Comparison of ENCODE assay signal across 10 cellular contexts in genomic region chr5:322942-323879, GRCh38. TPM values are rescaled to one million over a fixed set of nuclear protein-coding genes. Genes with fewer than 3 reads are reported as not detected.
A peak's percentile ranks its signal among the peaks of the same experiment; 100 is the strongest.
DNase-seq lines count a peak whose midpoint lies in the region; ATAC-seq, FAIRE-seq and TF ChIP-seq lines count a peak whose summit lies in the region.
"Had no signal": no experiment of that assay in that cellular context is flagged by ENCODE, and none has a peak within 500 bp of the region (broad histone marks: within the 10 kb centered on the region; RNA-seq: fewer than 3 reads in every experiment).

No MANE protein-coding gene starts in this region.

- H2AK5ac ChIP-seq in IMR-90 (ENCODE audit: low read depth, low read length), result peak overlapping the region; percentile 70; the same call in 1 of the 2 replicates

- peak overlapping the region; percentile 20 for H3K27ac Mint-ChIP-seq in T-helper 1 cell treated with Interleukin-12 subunit alpha and Interleukin-12 subunit beta and Interleukin-4 antibody, amounts not matched to agents 30 μg/mL and 1 μg/mL, for 36 hours

- RAD21 ChIA-PET in GM12878 (lab: Charles Lee; ENCODE audit: unreplicated experiment), result interaction anchor here (0.9 to 1.2 kb wide), 2 partner anchors 10 to 102 kb away, joined by 4 read pairs; no protein-coding TSS in a partner anchor

- no peak for TF ChIP-seq EP300 in GM12878 (IDR thresholded peaks at IDR 0.05; ENCODE audit: borderline replicate concordance in 1 of 2, control insufficient read depth in 1 of 2, low read depth in 2 of 2, low read length in 2 of 2)
- no peak for TF ChIP-seq EP300 in transverse colon (IDR thresholded peaks at IDR 0.05; ENCODE audit: low read depth)

- H3K4me3 ChIP-seq in IMR-90 (ENCODE audit: insufficient read depth, low read depth, low read length), result peak overlapping the region; percentile 98
- peak overlapping the region; percentile 96 for H3K4me3 ChIP-seq in GM12878
- H3K4me3 ChIP-seq in skeletal muscle satellite cell (ENCODE audit: low read length), result peak overlapping the region; percentile 88
- H3K4me3 ChIP-seq in transverse colon, result peak overlapping the region in 1 of 4 donors; percentile 57

- in situ Hi-C loops in IMR-90 (cut with MboI; ENCODE audit: low sequenced_read_pairs) (no loop called here), GM12878 (cut with MboI) (no loop called here), transverse colon (cut with MboI; ENCODE audit: low pct_ligation_motif_present in 1 of 4, low pct_unique_long_range_greater_than_20kb in 1 of 4, low sequenced_read_pairs in 3 of 4) (no loop called here)

- POLR2A ChIA-PET in IMR-90 (lab: Charles Lee; ENCODE audit: unreplicated experiment), result interaction anchor here (0.6 kb wide), 1 partner anchor 121 kb away, joined by 4 read pairs; no protein-coding TSS in a partner anchor
- POLR2A ChIA-PET in GM12878 (lab: Charles Lee), result interaction anchor here (0.9 to 1.4 kb wide), 3 partner anchors 16 to 83 kb away, joined by 3 to 6 read pairs (median 3); no protein-coding TSS in a partner anchor

- H3K27ac ChIP-seq in IMR-90 (ENCODE audit: insufficient read depth, low read length) (no peak overlapping the region; the same call in 1 of the 2 replicates), GM12878 (ENCODE audit: control insufficient read depth, insufficient read depth) (peak overlapping the region; percentile 81), transverse colon (peak overlapping the region in 1 of 4 donors; percentile 41)

- no peak overlapping the region for H2BK120ac ChIP-seq in IMR-90 (ENCODE audit: low read depth, low read length)

- peak overlapping the region; percentile 56 for H3K4me3 Mint-ChIP-seq in T-helper 1 cell treated with Interleukin-12 subunit alpha and Interleukin-12 subunit beta and Interleukin-4 antibody, amounts not matched to agents 30 μg/mL and 1 μg/mL, for 36 hours

- no peak overlapping the region for H2BK15ac ChIP-seq in IMR-90 (ENCODE audit: low read depth, low read length)

- H3K27me3 ChIP-seq in IMR-90 (ENCODE audit: control insufficient read depth, insufficient read depth, low read length) (no peaks in the 10 kb centered on the region), GM12878 (replicated peaks in 1 of 2; ENCODE audit: control insufficient read depth in 2 of 2, insufficient read depth in 2 of 2, low read length in 1 of 2) (no peaks in the 10 kb centered on the region), skeletal muscle satellite cell (ENCODE audit: control insufficient read depth, insufficient read depth, low read length) (peaks cover 4% of the 10 kb centered on the region), transverse colon (peaks cover 61% of the 10 kb centered on the region)

- H2AK9ac ChIP-seq in IMR-90 (replicated peaks; ENCODE audit: low read depth, low read length, poor library complexity), result peak overlapping the region; percentile 65

- peak overlapping the region; percentile 48 for H2AFZ ChIP-seq in IMR-90 (replicated peaks; ENCODE audit: low read length, poor library complexity)
- H2AFZ ChIP-seq in GM12878 (ENCODE audit: control insufficient read depth, low read depth, low read length), result no peak overlapping the region

- peaks cover 15 to 65% of the 10 kb centered on the region in 2 experiments for H3K79me1 ChIP-seq in IMR-90 (ENCODE audit: low read depth in 1 of 2, low read length in 2 of 2)

- no peak for FAIRE-seq in GM12878 (lab: Jason Lieb, UNC)

- H4K20me1 ChIP-seq in IMR-90 (ENCODE audit: insufficient read depth, low read length) (peaks cover 33% of the 10 kb centered on the region), GM12878 (ENCODE audit: control insufficient read depth, insufficient read depth) (no peaks in the 10 kb centered on the region)

- WGBS in IMR-90 (ENCODE audit: extremely low coverage in 2 of 2, insufficient read length in 1 of 2), 2 experiments, result 53% methylated on average over 11 of the region's 30 CpGs; no CpG with 5 or more reads in 1 of the 2 experiments
- 88% methylated on average over 30 of the region's 30 CpGs for WGBS in GM12878 (ENCODE audit: insufficient coverage, insufficient replicate concordance, low lambda C conversion rate, missing lambda C conversion rate)
- WGBS in transverse colon (ENCODE audit: low coverage in 1 of 2), 2 donors, result 63 to 70% methylated on average over 2 to 30 of the region's 30 CpGs

- no peak overlapping the region for H2BK5ac ChIP-seq in IMR-90 (ENCODE audit: low read depth, low read length, poor library complexity, severe bottlenecking)

- H3K9me1 ChIP-seq in IMR-90 (ENCODE audit: insufficient read depth, low read length), result peaks cover 2% of the 10 kb centered on the region; the same call in 1 of the 2 replicates

- no peak for TF ChIP-seq RAD21 in IMR-90 (IDR thresholded peaks at IDR 0.05; ENCODE audit: low read length)
- no peak for TF ChIP-seq RAD21 in GM12878 (IDR thresholded peaks at IDR 0.05; ENCODE audit: insufficient read depth, low read depth, low read length)

- H3K9ac ChIP-seq in IMR-90 (ENCODE audit: low read depth, low read length) (peak overlapping the region; percentile 15), GM12878 (ENCODE audit: control insufficient read depth, insufficient read depth, low read length) (peak overlapping the region; percentile 85), skeletal muscle satellite cell (ENCODE audit: low read depth, low read length) (peak overlapping the region; percentile 96)

- peak overlapping the region; percentile 80; the same call in 1 of the 2 replicates for H3K14ac ChIP-seq in IMR-90 (replicated peaks; ENCODE audit: low read depth, low read length)

- SMC1A ChIA-PET in GM12878 (lab: Charles Lee; ENCODE audit: uncharacterized antibody, unreplicated experiment), result interaction anchor here (0.8 to 1.9 kb wide), 5 partner anchors 15 to 147 kb away, joined by 3 to 9 read pairs (median 3); no protein-coding TSS in a partner anchor

- peaks cover 5% of the 10 kb centered on the region for H3K36me3 Mint-ChIP-seq in T-helper 1 cell treated with Interleukin-12 subunit alpha and Interleukin-12 subunit beta and Interleukin-4 antibody, amounts not matched to agents 30 μg/mL and 1 μg/mL, for 36 hours (ENCODE audit: low read depth)

- dilution Hi-C loops in IMR-90 (cut with HindIII; ENCODE audit: low sequenced_read_pairs, unreplicated experiment), result no loop called here

- BruUV-seq in IMR-90 (replicated peaks; lab: Mats Ljungman, UMichigan), result no TSS peak
- TSS peak; percentile 77 for BruUV-seq in GM12878 (replicated peaks; lab: Mats Ljungman, UMichigan)

- TF ChIP-seq POLR2A in IMR-90 (IDR thresholded peaks at IDR 0.05; ENCODE audit: low read depth, low read length) (no peak), GM12878 (IDR thresholded peaks at IDR 0.05; ENCODE audit: low read depth, low read length) (peak; percentile 6; the same call in 1 of the 2 replicates), transverse colon (IDR thresholded peaks at IDR 0.05) (no peak)

- peak overlapping the region; percentile 53 for H3K23ac ChIP-seq in IMR-90 (ENCODE audit: low read depth, low read length)

- H3K9me3 ChIP-seq in IMR-90 (ENCODE audit: control insufficient read depth, insufficient read depth, low read length), result no peaks in the 10 kb centered on the region
- peaks cover 2% of the 10 kb centered on the region; the same call in 1 of the 3 replicates for H3K9me3 ChIP-seq in GM12878 (replicated peaks; ENCODE audit: control insufficient read depth, insufficient read depth, low read length)
- no peaks in the 10 kb centered on the region for H3K9me3 ChIP-seq in skeletal muscle satellite cell (replicated peaks; ENCODE audit: low read length)
- H3K9me3 ChIP-seq in transverse colon, result no peaks in the 10 kb centered on the region

- DNase-seq in T-helper 1 cell, result no peak
- peak; percentile 31 for DNase-seq in IMR-90
- no peak for DNase-seq in GM12878 (ENCODE audit: low read depth, low spot score)
- no peak for DNase-seq in SHP77 (lab: John Stamatoyannopoulos, UW)
- DNase-seq in transverse colon, result no peak
- DNase-seq in kidney glomerular epithelial cell (lab: John Stamatoyannopoulos, UW), result no peak
- DNase-seq: activated CD4-positive, alpha-beta T cell treated with anti-CD3 and anti-CD28 coated beads, Interleukin-2, amount 50 U/mL, for 4 hours; NCI-H69 had no signal

- H3K56ac ChIP-seq in IMR-90 (ENCODE audit: extremely low read depth, insufficient read depth, low read length), result peak overlapping the region; percentile 38; the same call in 1 of the 2 replicates

- H3K4me2 ChIP-seq in IMR-90 (ENCODE audit: low read depth, low read length), result peak overlapping the region; percentile 92
- peak overlapping the region; percentile 73 for H3K4me2 ChIP-seq in GM12878 (ENCODE audit: control insufficient read depth, insufficient read depth)
- peak overlapping the region; percentile 96 for H3K4me2 ChIP-seq in skeletal muscle satellite cell (ENCODE audit: low read length)

- CTCF ChIA-PET in IMR-90 (lab: Yijun Ruan, JAX) (no interaction called here), GM12878 (lab: Yijun Ruan, JAX) (interaction anchor here (1.0 to 1.4 kb wide), 3 partner anchors 10 to 108 kb away, joined by 3 to 7 read pairs (median 5); no protein-coding TSS in a partner anchor)

- H3K18ac ChIP-seq in IMR-90 (ENCODE audit: low read depth, low read length), result no peak overlapping the region; the same call in 1 of the 2 replicates

- H4K91ac ChIP-seq in IMR-90 (ENCODE audit: insufficient read depth, low read depth, low read length), result no peak overlapping the region; the same call in 1 of the 2 replicates

- H3K4me1 ChIP-seq in IMR-90 (ENCODE audit: control insufficient read depth, insufficient read depth, low read length) (peaks cover 18% of the 10 kb centered on the region), GM12878 (ENCODE audit: control insufficient read depth, insufficient read depth, low read length) (peaks cover 14% of the 10 kb centered on the region), skeletal muscle satellite cell (ENCODE audit: control insufficient read depth, insufficient read depth, low read length) (peaks cover 38% of the 10 kb centered on the region), transverse colon (peaks cover 8 to 24% (median 20%) of the 10 kb centered on the region in 4 donors)

- H4K8ac ChIP-seq in IMR-90 (ENCODE audit: low read depth in 2 of 2, low read length in 2 of 2), result peak overlapping the region; percentile 76 to 80; a peak in 2 of 4 replicates

- intact Hi-C loops in IMR-90 (cut with micrococcal nuclease) (loop anchor here (2.0 kb wide), 2 partner anchors 108 to 118 kb away; no protein-coding TSS in a partner anchor), GM12878 (cut with micrococcal nuclease; ENCODE audit: unreplicated experiment) (loop anchor here (2.0 kb wide), 1 partner anchor 50 kb away; no protein-coding TSS in a partner anchor), transverse colon (cut with DNase I; ENCODE audit: low total_unique reads) (no loop called here)

- ATAC-seq in IMR-90 (ENCODE audit: low read depth), result no peak
- peak; percentile 12 for ATAC-seq in GM12878

- peaks cover 23% of the 10 kb centered on the region for H3K36me3 ChIP-seq in IMR-90 (ENCODE audit: control insufficient read depth, insufficient read depth, low read length)
- peaks cover 0 to 2% of the 10 kb centered on the region in 2 experiments; a peak in 1 of 4 replicates for H3K36me3 ChIP-seq in GM12878 (ENCODE audit: control insufficient read depth in 2 of 2, insufficient read depth in 2 of 2, low read length in 1 of 2)
- peaks cover 12% of the 10 kb centered on the region for H3K36me3 ChIP-seq in skeletal muscle satellite cell (ENCODE audit: insufficient read depth, low read length)
- no peaks in the 10 kb centered on the region for H3K36me3 ChIP-seq in transverse colon

- no peak overlapping the region for H2BK20ac ChIP-seq in IMR-90 (ENCODE audit: low read depth, low read length)

- H3K4ac ChIP-seq in IMR-90 (ENCODE audit: low read depth, low read length), result peak overlapping the region; percentile 66

- peaks cover 15% of the 10 kb centered on the region for H3K27me3 Mint-ChIP-seq in T-helper 1 cell treated with Interleukin-12 subunit alpha and Interleukin-12 subunit beta and Interleukin-4 antibody, amounts not matched to agents 30 μg/mL and 1 μg/mL, for 36 hours (ENCODE audit: low read depth)

- TF ChIP-seq CTCF in IMR-90 (conservative IDR thresholded peaks at IDR 0.05; ENCODE audit: low read depth, low read length), result no peak
- no peak for TF ChIP-seq CTCF in GM12878 (IDR thresholded peaks at IDR 0.05 in 2 of 3, conservative IDR thresholded peaks at IDR 0.05 in 1 of 3; ENCODE audit: control insufficient read depth in 2 of 3, extremely low read depth in 1 of 3, insufficient read depth in 1 of 3, low read depth in 3 of 3, low read length in 3 of 3)
- TF ChIP-seq CTCF in transverse colon (IDR thresholded peaks at IDR 0.05), result no peak

- no peak overlapping the region; the same call in 1 of the 2 replicates for H4K5ac ChIP-seq in IMR-90 (ENCODE audit: low read depth, low read length)

- peaks cover 80% of the 10 kb centered on the region for H3K79me2 ChIP-seq in GM12878 (ENCODE audit: control insufficient read depth, insufficient read depth, low read length)

- H3K9me3 Mint-ChIP-seq in T-helper 1 cell treated with Interleukin-12 subunit alpha and Interleukin-12 subunit beta and Interleukin-4 antibody, amounts not matched to agents 30 μg/mL and 1 μg/mL, for 36 hours, result no peaks in the 10 kb centered on the region

- peaks cover 12% of the 10 kb centered on the region for H3K4me1 Mint-ChIP-seq in T-helper 1 cell treated with Interleukin-12 subunit alpha and Interleukin-12 subunit beta and Interleukin-4 antibody, amounts not matched to agents 30 μg/mL and 1 μg/mL, for 36 hours (ENCODE audit: low read depth)

RNA-seq across cellular contexts. Expression of gene AHRR, which starts 1.7 kb away (rescaled TPM):
- total RNA-seq in IMR-90 (2012; rRNA removed), result 15.6 and 16.7 TPM in 2 replicates
- 36.1 and 37.1 TPM in 2 replicates for polyA plus RNA-seq in IMR-90 (2012; rRNA removed)
- 24.9 and 33.9 TPM in 2 replicates for polyA plus RNA-seq in IMR-90 (2012; cell fraction: cytosol; rRNA removed)
- polyA plus RNA-seq in IMR-90 (2012; cell fraction: nucleus; rRNA removed; ENCODE audit: low replicate concordance), result 77.0 and 141 TPM in 2 replicates
- total RNA-seq in GM12878 (2013; cell fraction: nucleolus; rRNA removed), result 101 and 129 TPM in 2 replicates
- 19.6 and 22.1 TPM in 2 replicates for total RNA-seq in GM12878 (2014; rRNA removed)
- total RNA-seq in GM12878 (2014; rRNA removed; fragmentation: Illumina TruSeq; extraction: Trizol), result 9.4 and 11.7 TPM in 2 replicates
- total RNA-seq in GM12878 (2021), result 27.8 and 35.2 TPM in 2 replicates
- polyA plus RNA-seq in GM12878 (2011; ENCODE audit: low read depth), result 8.4 TPM
- 13.5 and 17.3 TPM in 2 replicates for polyA plus RNA-seq in GM12878 (2011; rRNA removed)
- polyA plus RNA-seq in GM12878 (2011; cell fraction: cytosol; rRNA removed), result 26.3 and 28.6 TPM in 2 replicates
- polyA plus RNA-seq in GM12878 (2011; cell fraction: nucleus; rRNA removed), result 92.9 and 105 TPM in 2 replicates
- polyA plus RNA-seq in GM12878 (2012), result 23.5 and 31.3 TPM in 2 replicates
- 5.7 and 10.8 TPM in 2 replicates for polyA plus RNA-seq in GM12878 (2014; fragmentation: Illumina TruSeq; extraction: Trizol)
- 1 to 10 TPM in 1 of 2 experiments, under 1 TPM in 1; 0.90 to 1.1 TPM for polyA plus RNA-seq in GM12878 (2014; fragmentation: Nextera tagmentation; extraction: Ambion mirVana)
- 29.8 and 30.6 TPM in 2 replicates for polyA plus RNA-seq in GM12878 (2014; rRNA removed)
- polyA plus RNA-seq in GM12878 (2016; fragmentation: Nextera tagmentation; extraction: Ambion mirVana), result 10 to 100 TPM; 21.1 to 21.3 TPM
- polyA minus RNA-seq in GM12878 (2011; rRNA and poly(A)+ RNA removed), result 8.8 and 21.8 TPM in 2 replicates
- 6.5 and 7.8 TPM in 2 replicates for polyA minus RNA-seq in GM12878 (2011; cell fraction: cytosol; rRNA and poly(A)+ RNA removed)
- 24.8 and 31.4 TPM in 2 replicates for polyA minus RNA-seq in GM12878 (2011; cell fraction: nucleus; rRNA and poly(A)+ RNA removed)
- total RNA-seq in skeletal muscle satellite cell (2012; rRNA removed), result 8.1 and 9.8 TPM in 2 replicates
- total RNA-seq in transverse colon, result 1 to 10 TPM; 1.3 to 8.8 (median 1.5) TPM

RNA-seq across cellular contexts. Expression of gene PDCD6, which starts 51.8 kb away (rescaled TPM):
- total RNA-seq in IMR-90 (2012; rRNA removed), result 158 and 168 TPM in 2 replicates
- polyA plus RNA-seq in IMR-90 (2012; rRNA removed), result 198 and 212 TPM in 2 replicates
- 189 and 290 TPM in 2 replicates for polyA plus RNA-seq in IMR-90 (2012; cell fraction: cytosol; rRNA removed)
- polyA plus RNA-seq in IMR-90 (2012; cell fraction: nucleus; rRNA removed; ENCODE audit: low replicate concordance), result 198 and 241 TPM in 2 replicates
- total RNA-seq in GM12878 (2013; cell fraction: nucleolus; rRNA removed), result 142 and 166 TPM in 2 replicates
- total RNA-seq in GM12878 (2014; rRNA removed), result 144 and 148 TPM in 2 replicates
- total RNA-seq in GM12878 (2014; rRNA removed; fragmentation: Illumina TruSeq; extraction: Trizol), result 105 and 111 TPM in 2 replicates
- 91.5 and 92.5 TPM in 2 replicates for total RNA-seq in GM12878 (2021)
- polyA plus RNA-seq in GM12878 (2011; ENCODE audit: low read depth), result 77.7 TPM
- 253 and 286 TPM in 2 replicates for polyA plus RNA-seq in GM12878 (2011; rRNA removed)
- polyA plus RNA-seq in GM12878 (2011; cell fraction: cytosol; rRNA removed), result 255 and 280 TPM in 2 replicates
- 244 and 248 TPM in 2 replicates for polyA plus RNA-seq in GM12878 (2011; cell fraction: nucleus; rRNA removed)
- 106 and 107 TPM in 2 replicates for polyA plus RNA-seq in GM12878 (2012)
- polyA plus RNA-seq in GM12878 (2014; fragmentation: Illumina TruSeq; extraction: Trizol), result 97.2 and 108 TPM in 2 replicates
- polyA plus RNA-seq in GM12878 (2014; fragmentation: Nextera tagmentation; extraction: Ambion mirVana), result 10 to 100 TPM; 28.6 to 58.4 TPM
- polyA plus RNA-seq in GM12878 (2014; rRNA removed), result 135 and 154 TPM in 2 replicates
- 100 to 1,000 TPM; 228 TPM for polyA plus RNA-seq in GM12878 (2016; fragmentation: Nextera tagmentation; extraction: Ambion mirVana)
- polyA minus RNA-seq in GM12878 (2011; rRNA and poly(A)+ RNA removed), result 147 and 226 TPM in 2 replicates
- polyA minus RNA-seq in GM12878 (2011; cell fraction: cytosol; rRNA and poly(A)+ RNA removed), result 50.9 and 61.4 TPM in 2 replicates
- 39.8 and 66.9 TPM in 2 replicates for polyA minus RNA-seq in GM12878 (2011; cell fraction: nucleus; rRNA and poly(A)+ RNA removed)
- total RNA-seq in skeletal muscle satellite cell (2012; rRNA removed), result 96.1 and 105 TPM in 2 replicates
- total RNA-seq in transverse colon, result 100 to 1,000 TPM in 1 of 4 donors, 10 to 100 TPM in 3; 85.3 to 112 (median 86.3) TPM

Comparison
In these comparisons a context has a peak if more than half of its experiments do, and no peak if none do; other contexts are left out.
1. H3K9ac ChIP-seq: peak in every context shown above with its lines; median percentile 96 in skeletal muscle satellite cell; 85 in GM12878; 15 in IMR-90.